ENCODE assay signal across 18 cellular contexts in genomic region chr2:27441958-27442281, GRCh38. TPM values are rescaled to one million over a fixed set of nuclear protein-coding genes. Genes with fewer than 3 reads are reported as not detected.
DNase-seq lines count a peak whose midpoint lies in the region; ATAC-seq and TF ChIP-seq lines count a peak whose summit lies in the region.
"Had no signal": no experiment of that assay in that cellular context is flagged by ENCODE, and none has a peak within 500 bp of the region (broad histone marks: within the 10 kb centered on the region; RNA-seq: fewer than 3 reads in every experiment).

No MANE protein-coding gene starts in this region.

- no peaks in the 10 kb centered on the region for H3K27me3 ChIP-seq in body of pancreas
- H3K27me3 ChIP-seq in lower lobe of right lung (ENCODE audit: low read depth) = no peaks in the 10 kb centered on the region
- no peaks in the 10 kb centered on the region for H3K27me3 ChIP-seq in thoracic aorta (replicated peaks; ENCODE audit: insufficient read depth)

- peaks cover 7 to 35% of the 10 kb centered on the region in 2 donors for H3K36me3 ChIP-seq in body of pancreas (replicated peaks in 1 of 2; ENCODE audit: insufficient read depth in 1 of 2, low read depth in 2 of 2)
- peaks cover 68% of the 10 kb centered on the region for H3K36me3 ChIP-seq in lower lobe of right lung
- H3K36me3 ChIP-seq in thoracic aorta = peaks cover 43% of the 10 kb centered on the region

- H3K9me3 ChIP-seq in body of pancreas (no peaks in the 10 kb centered on the region), lower lobe of right lung (no peaks in the 10 kb centered on the region), thoracic aorta (no peaks in the 10 kb centered on the region)

- peaks cover 38% of the 10 kb centered on the region for H3K36me3 Mint-ChIP-seq in osteocyte (ENCODE audit: unreplicated experiment)

- ATAC-seq in body of pancreas (no peak), lower lobe of right lung (no peak), thoracic aorta (ENCODE audit: insufficient number of reproducible peaks, low FRiP score, low read depth) (no peak), GM21619 (IDR thresholded peaks at IDR 0.05; ENCODE audit: unreplicated experiment) (no peak)
- no peak for ATAC-seq in activated CD4-positive, CD25-positive, alpha-beta regulatory T cell treated with anti-CD3 and anti-CD28 coated beads, Interleukin-2, amount 50 U/mL, for 24 hours

- H3K27ac ChIP-seq in body of pancreas (peak overlapping the region in 3 of 4 donors; percentile 61 to 85 (median 85)), lower lobe of right lung (peak overlapping the region; percentile 53), thoracic aorta (peak overlapping the region in 1 of 2 donors; percentile 3)

- no peaks in the 10 kb centered on the region for H3K4me1 Mint-ChIP-seq in osteocyte (ENCODE audit: unreplicated experiment)

- H3K27ac Mint-ChIP-seq in osteocyte (ENCODE audit: unreplicated experiment) = no peak overlapping the region
- H3K27ac Mint-ChIP-seq: activated CD4-positive, alpha-beta T cell treated with anti-CD3 and anti-CD28 coated beads, Interleukin-2, amount 10 ng/mL, durations not matched to agents 7 days and 5 days; activated T-cell treated with anti-CD3 and anti-CD28 coated beads, Interleukin-2, amount 50 U/mL, for 72 hours; CD8-positive, alpha-beta memory T cell; stimulated activated naive CD8-positive, alpha-beta T cell treated with anti-CD3 and anti-CD28 coated beads, Interleukin-15, Interleukin-2, amounts not matched to agents 100 ng/mL and 50 ng/mL, for 24 hours; T-helper 1 cell treated with Interleukin-12 subunit alpha and Interleukin-12 subunit beta and Interleukin-4 antibody, amounts not matched to agents 30 μg/mL and 1 μg/mL, for 36 hours had no signal

- intact Hi-C loops in body of pancreas (cut with DNase I) = no loop called here
- intact Hi-C loops in lower lobe of right lung (cut with DNase I) = no loop called here

- TF ChIP-seq CTCF in body of pancreas (IDR thresholded peaks at IDR 0.05) = peak in 3 of 7 experiments; percentile 52 to 66 (median 57)
- no peak for TF ChIP-seq CTCF in lower lobe of right lung (IDR thresholded peaks at IDR 0.05)
- TF ChIP-seq CTCF in thoracic aorta (IDR thresholded peaks at IDR 0.05) = no peak
- TF ChIP-seq CTCF in osteocyte (IDR thresholded peaks at IDR 0.05) = no peak

- no peak overlapping the region for H3K4me3 ChIP-seq in body of pancreas
- H3K4me3 ChIP-seq in lower lobe of right lung = peak overlapping the region; percentile 49
- peak overlapping the region; percentile 37 for H3K4me3 ChIP-seq in thoracic aorta

- no peak overlapping the region for H3K4me3 Mint-ChIP-seq in osteocyte (ENCODE audit: unreplicated experiment)
- H3K4me3 Mint-ChIP-seq: activated CD4-positive, alpha-beta T cell treated with anti-CD3 and anti-CD28 coated beads, Interleukin-2, amount 10 ng/mL, durations not matched to agents 7 days and 5 days; activated T-cell treated with anti-CD3 and anti-CD28 coated beads, Interleukin-2, amount 50 U/mL, for 72 hours; natural killer cell; stimulated activated naive CD8-positive, alpha-beta T cell treated with anti-CD3 and anti-CD28 coated beads, Interleukin-15, Interleukin-2, amounts not matched to agents 100 ng/mL and 50 ng/mL, for 24 hours; T-helper 1 cell treated with Interleukin-12 subunit alpha and Interleukin-12 subunit beta and Interleukin-4 antibody, amounts not matched to agents 30 μg/mL and 1 μg/mL, for 36 hours had no signal

- peak; percentile 14 for DNase-seq in NCI-H1105 treated with DMSO at 0.1 percent for 48 hours (lab: John Stamatoyannopoulos, UW)
- no peak for DNase-seq in NCI-H1105 (lab: John Stamatoyannopoulos, UW)
- no peak for DNase-seq in body of pancreas
- no peak for DNase-seq in lower lobe of right lung
- DNase-seq in thoracic aorta (ENCODE audit: low spot score) = no peak
- no peak for DNase-seq in osteocyte (ENCODE audit: extremely low spot score, unreplicated experiment)
- DNase-seq: 8988T, GDM1, HCEC 1CT, NCI-H446 treated with DMSO at 0.1 percent for 48 hours had no signal

- H3K9me3 Mint-ChIP-seq in osteocyte (ENCODE audit: unreplicated experiment) = no peaks in the 10 kb centered on the region
- H3K9me3 Mint-ChIP-seq: activated CD4-positive, alpha-beta T cell treated with anti-CD3 and anti-CD28 coated beads, Interleukin-2, amount 10 ng/mL, durations not matched to agents 7 days and 5 days; activated T-cell treated with anti-CD3 and anti-CD28 coated beads, Interleukin-2, amount 50 U/mL, for 72 hours; CD8-positive, alpha-beta memory T cell; natural killer cell; stimulated activated naive CD8-positive, alpha-beta T cell treated with anti-CD3 and anti-CD28 coated beads, Interleukin-15, Interleukin-2, amounts not matched to agents 100 ng/mL and 50 ng/mL, for 24 hours; T-helper 1 cell treated with Interleukin-12 subunit alpha and Interleukin-12 subunit beta and Interleukin-4 antibody, amounts not matched to agents 30 μg/mL and 1 μg/mL, for 36 hours had no signal

- H3K4me1 ChIP-seq in body of pancreas (peaks cover 32% of the 10 kb centered on the region), lower lobe of right lung (no peaks in the 10 kb centered on the region), thoracic aorta (ENCODE audit: control insufficient read depth in 1 of 2, low read depth in 2 of 2) (peaks cover 0 to 13% of the 10 kb centered on the region in 2 donors)

- TF ChIP-seq POLR2A in body of pancreas (IDR thresholded peaks at IDR 0.05) = no peak

- WGBS in body of pancreas, 2 donors = 47 to 48% methylated on average over 12 to 17 of the region's 17 CpGs

- no peaks in the 10 kb centered on the region for H3K27me3 Mint-ChIP-seq in osteocyte (ENCODE audit: unreplicated experiment)
- H3K27me3 Mint-ChIP-seq: activated CD4-positive, alpha-beta T cell treated with anti-CD3 and anti-CD28 coated beads, Interleukin-2, amount 10 ng/mL, durations not matched to agents 7 days and 5 days; stimulated activated naive CD8-positive, alpha-beta T cell treated with anti-CD3 and anti-CD28 coated beads, Interleukin-15, Interleukin-2, amounts not matched to agents 100 ng/mL and 50 ng/mL, for 24 hours had no signal

RNA-seq across cellular contexts. Expression of gene KRTCAP3, which starts 0.3 kb away (rescaled TPM):
- total RNA-seq in body of pancreas (10 to 100 TPM; 11.9 to 25.2 TPM), lower lobe of right lung (18.8 TPM), thoracic aorta (under 1 TPM in 1 of 2 donors, not detected in 1; 0.68 TPM), osteocyte (2.3 and 3.2 TPM in 2 replicates)

RNA-seq across cellular contexts. Expression of gene NRBP1, which starts 13.5 kb away (rescaled TPM):
- total RNA-seq in body of pancreas (10 to 100 TPM; 34.2 to 36.6 TPM), lower lobe of right lung (66.5 TPM), thoracic aorta (10 to 100 TPM; 61.5 to 77.7 TPM), osteocyte (129 and 137 TPM in 2 replicates)

RNA-seq across cellular contexts. Expression of gene PPM1G, which starts 32.5 kb away (rescaled TPM):
- total RNA-seq in body of pancreas (10 to 100 TPM; 36.3 to 49.4 TPM), lower lobe of right lung (52.0 TPM), thoracic aorta (10 to 100 TPM; 50.2 to 50.4 TPM), osteocyte (70.7 and 74.2 TPM in 2 replicates)

RNA-seq across cellular contexts. Expression of gene IFT172, which starts 47.6 kb away (rescaled TPM):
- total RNA-seq in body of pancreas (10 to 100 TPM; 14.3 to 41.2 TPM), lower lobe of right lung (38.1 TPM), thoracic aorta (10 to 100 TPM; 33.0 to 45.6 TPM), osteocyte (42.5 and 46.4 TPM in 2 replicates)

RNA-seq across cellular contexts. Expression of gene FNDC4, which starts 53.1 kb away (rescaled TPM):
- total RNA-seq in body of pancreas (10 to 100 TPM; 10.4 to 20.8 TPM), lower lobe of right lung (1.6 TPM), thoracic aorta (10 to 100 TPM; 32.9 to 37.1 TPM), osteocyte (9.6 and 10.5 TPM in 2 replicates)
- total RNA-seq: activated CD4-positive, alpha-beta T cell treated with anti-CD3 and anti-CD28 coated beads, Interleukin-2, amount 10 ng/mL, durations not matched to agents 7 days and 5 days; natural killer cell had no signal

Comparison
In these comparisons a context has a peak if more than half of its experiments do, and no peak if none do; other contexts are left out.
1. H3K4me3 ChIP-seq: peak in lower lobe of right lung (single experiment) and thoracic aorta (single experiment); none in body of pancreas (0 of 2).